In genomic region chr1:6969106-6969505, GRCh38 we compare ENCODE assay signal across 15 cellular contexts.
DNase-seq lines count a peak whose midpoint lies in the region; ATAC-seq and TF ChIP-seq lines count a peak whose summit lies in the region.
"Had no signal": no experiment of that assay in that cellular context is flagged by ENCODE, and none has a peak within 500 bp of the region (broad histone marks: within the 10 kb centered on the region; RNA-seq: fewer than 3 reads in every experiment).

No MANE protein-coding gene starts in this region.

- no peaks in the 10 kb centered on the region for H3K36me3 Mint-ChIP-seq in T-helper 2 cell treated with Interferon-gamma antibody and Interleukin-4, amounts not matched to agents 5 μg/mL and 100 μg/mL, for 36 hours (ENCODE audit: low read depth)
- no peaks in the 10 kb centered on the region; the same call in 2 of the 3 replicates for H3K36me3 Mint-ChIP-seq in GM23338 (ENCODE audit: low read depth)

- peaks cover 4% of the 10 kb centered on the region; the same call in 1 of the 2 replicates for H3K4me1 ChIP-seq in GM23338 (ENCODE audit: insufficient read depth)
- H3K4me1 ChIP-seq: adrenal gland had no signal

- peaks cover 32% of the 10 kb centered on the region for H3K27me3 Mint-ChIP-seq in T-helper 2 cell treated with Interferon-gamma antibody and Interleukin-4, amounts not matched to agents 5 μg/mL and 100 μg/mL, for 36 hours (ENCODE audit: low read depth)
- peaks cover 6% of the 10 kb centered on the region for H3K27me3 Mint-ChIP-seq in GM23338 (ENCODE audit: insufficient read depth, low read depth, poor library complexity)

- H3K9me2 ChIP-seq in GM23338 (ENCODE audit: insufficient read depth) = no peaks in the 10 kb centered on the region

- H4K20me1 ChIP-seq in GM23338 (replicated peaks; ENCODE audit: insufficient read depth) = no peaks in the 10 kb centered on the region

- DNase-seq in stimulated activated CD4-positive, alpha-beta T cell treated with anti-CD3 and anti-CD28 coated beads, Interleukin-1b, Interleukin-23, amount 100 ng/mL, for 48 hours = peak; percentile 33
- no peak for DNase-seq in stimulated activated CD4-positive, alpha-beta T cell treated with anti-CD3 and anti-CD28 coated beads, Interleukin-2, amount 100 ng/mL, for 48 hours
- DNase-seq in T-helper 2 cell treated with Interferon-gamma antibody and Interleukin-4, amounts not matched to agents 5 μg/mL and 100 μg/mL, for 36 hours (ENCODE audit: low spot score) = peak; percentile 20
- DNase-seq in islet precursor cell = peak; percentile 46
- DNase-seq in NCI-H2196 (lab: John Stamatoyannopoulos, UW; ENCODE audit: unreplicated experiment) = no peak
- DNase-seq in effector CD8-positive, alpha-beta T cell (lab: John Stamatoyannopoulos, UW) = no peak
- DNase-seq in GM23338 (ENCODE audit: low spot score) = no peak
- DNase-seq: activated CD4-positive, CD25-positive, alpha-beta regulatory T cell; adrenal gland; dermis blood vessel endothelial cell; DMS79 treated with DMSO at 0.1 percent for 48 hours; stimulated activated CD4-positive, alpha-beta T cell treated with anti-CD3 and anti-CD28 coated beads, Interleukin-4, amount 100 ng/mL, for 24 hours had no signal

- H3K4me2 ChIP-seq in GM23338 = no peak overlapping the region

- ATAC-seq in HG03280 (IDR thresholded peaks at IDR 0.05; ENCODE audit: unreplicated experiment) (no peak), GM23338 (no peak)

- H3K4me1 Mint-ChIP-seq in T-helper 2 cell treated with Interferon-gamma antibody and Interleukin-4, amounts not matched to agents 5 μg/mL and 100 μg/mL, for 36 hours (ENCODE audit: low read depth) = peaks cover 20% of the 10 kb centered on the region
- H3K4me1 Mint-ChIP-seq in GM23338 = peaks cover 23% of the 10 kb centered on the region

- no peak for TF ChIP-seq CTCF in GM23338 (conservative IDR thresholded peaks at IDR 0.05; ENCODE audit: low read depth in 2 of 2)

- H3K9me3 Mint-ChIP-seq in T-helper 2 cell treated with Interferon-gamma antibody and Interleukin-4, amounts not matched to agents 5 μg/mL and 100 μg/mL, for 36 hours = no peaks in the 10 kb centered on the region
- no peaks in the 10 kb centered on the region for H3K9me3 Mint-ChIP-seq in GM23338

- no peak overlapping the region for H3K27ac ChIP-seq in GM23338 (ENCODE audit: low read depth)
- H3K27ac ChIP-seq: adrenal gland, prostate gland, SK-N-MC had no signal

- no peaks in the 10 kb centered on the region for H3K27me3 ChIP-seq in GM23338 (ENCODE audit: insufficient read depth)
- H3K27me3 ChIP-seq: adrenal gland had no signal

- no peak overlapping the region for H3K4me3 ChIP-seq in GM23338
- H3K4me3 ChIP-seq: adrenal gland, prostate gland, SK-N-MC had no signal

- H2AFZ ChIP-seq in GM23338 = no peak overlapping the region

- H3K79me2 ChIP-seq in GM23338 (replicated peaks; ENCODE audit: insufficient read depth) = no peaks in the 10 kb centered on the region

- H3F3A ChIP-seq in GM23338 (replicated peaks; ENCODE audit: low read depth) = no peaks in the 10 kb centered on the region

- no peaks in the 10 kb centered on the region for H3K36me3 ChIP-seq in GM23338 (ENCODE audit: insufficient read depth)
- H3K36me3 ChIP-seq: adrenal gland, prostate gland had no signal

- H3K4me3 Mint-ChIP-seq in T-helper 2 cell treated with Interferon-gamma antibody and Interleukin-4, amounts not matched to agents 5 μg/mL and 100 μg/mL, for 36 hours = no peak overlapping the region
- H3K4me3 Mint-ChIP-seq in GM23338 = no peak overlapping the region

- H3K27ac Mint-ChIP-seq in T-helper 2 cell treated with Interferon-gamma antibody and Interleukin-4, amounts not matched to agents 5 μg/mL and 100 μg/mL, for 36 hours = no peak overlapping the region
- no peak overlapping the region for H3K27ac Mint-ChIP-seq in GM23338

TF ChIP-seq in GM23338, 12 proteins besides CTCF, POLR2A, EP300 and RAD21:
- no peak for TF ChIP-seq JUNB (IDR thresholded peaks at IDR 0.05; ENCODE audit: unreplicated experiment)
- no peak for TF ChIP-seq ZNF114 (CRISPR knock-in tag; IDR thresholded peaks at IDR 0.05)

Comparison
In these comparisons a context has a peak if more than half of its experiments do, and no peak if none do; other contexts are left out.
1. DNase-seq: peak in stimulated activated CD4-positive, alpha-beta T cell treated with anti-CD3 and anti-CD28 coated beads, Interleukin-1b, Interleukin-23, amount 100 ng/mL, for 48 hours (single experiment), T-helper 2 cell treated with Interferon-gamma antibody and Interleukin-4, amounts not matched to agents 5 μg/mL and 100 μg/mL, for 36 hours (single experiment) and islet precursor cell (single experiment); none in stimulated activated CD4-positive, alpha-beta T cell treated with anti-CD3 and anti-CD28 coated beads, Interleukin-2, amount 100 ng/mL, for 48 hours (0 of 2), NCI-H2196 (single experiment), effector CD8-positive, alpha-beta T cell (single experiment) and GM23338 (single experiment).